ENCODE assay signal across 8 cellular contexts in the genomic region with DNA sequence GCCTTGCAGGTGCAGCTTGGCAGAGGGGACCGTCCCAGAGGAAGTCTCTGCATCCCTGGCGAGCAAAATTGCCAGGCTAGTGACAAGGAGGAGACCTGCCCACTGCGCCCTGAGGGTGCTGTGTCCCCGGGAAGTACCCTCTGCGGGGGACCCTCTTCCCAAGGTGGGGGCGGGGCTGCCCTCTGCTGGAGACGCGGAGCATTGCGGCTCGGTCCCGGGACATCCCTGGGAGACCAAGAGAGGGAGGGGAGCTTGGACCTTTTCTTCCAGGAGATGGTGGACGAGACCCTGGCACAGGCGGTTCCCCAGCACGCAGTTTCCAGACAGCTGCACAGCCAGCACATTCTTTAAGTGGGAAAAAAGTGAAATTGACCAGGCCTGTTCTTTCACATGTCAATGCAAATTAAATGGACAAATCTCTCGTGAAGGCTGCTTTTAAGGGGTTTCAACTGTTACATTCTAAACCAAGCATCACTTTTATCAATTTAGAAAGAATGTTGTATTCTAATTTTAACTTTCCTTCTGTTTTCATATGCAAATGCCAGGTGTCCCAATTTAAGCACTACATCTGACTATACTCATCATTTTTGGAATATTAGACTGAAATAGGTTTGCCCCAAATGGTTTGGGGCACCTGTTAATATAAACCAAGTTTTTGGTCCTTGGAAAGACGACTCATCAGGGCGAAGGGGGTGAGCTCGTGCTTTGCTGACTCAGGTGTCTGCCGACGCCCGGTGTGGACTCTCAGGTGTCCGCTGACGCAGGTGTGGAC.
DNase-seq lines count a peak whose midpoint lies in the region; ATAC-seq and TF ChIP-seq lines count a peak whose summit lies in the region.

No MANE protein-coding gene starts in this region.

- 36 to 38% methylated on average over 23 of the region's 23 CpGs for WGBS in aorta, 2 donors

- H3K27ac ChIP-seq in fibroblast of lung (ENCODE audit: insufficient read depth, low read length) = no peak overlapping the region
- no peak overlapping the region for H3K27ac ChIP-seq in aorta (ENCODE audit: low read depth in 1 of 2, low read length in 2 of 2)

- H3K36me3 ChIP-seq in Loucy (ENCODE audit: insufficient read depth, low read length) (no peaks in the 10 kb centered on the region), fibroblast of lung (ENCODE audit: control insufficient read depth, insufficient read depth, low read length) (no peaks in the 10 kb centered on the region), aorta (ENCODE audit: control insufficient read depth in 1 of 2, insufficient read depth in 2 of 2, low read length in 1 of 2) (no peaks in the 10 kb centered on the region)

- no peak overlapping the region for H3K4me2 ChIP-seq in Loucy (ENCODE audit: low read depth, low read length, poor library complexity, severe bottlenecking)
- no peak overlapping the region for H3K4me2 ChIP-seq in fibroblast of lung (ENCODE audit: extremely low read depth, insufficient read depth, low read length)

- DNase-seq in ELF-1 (ENCODE audit: low read depth, low spot score) = peak; percentile 75
- DNase-seq in activated CD8-positive, alpha-beta memory T cell treated with anti-CD3 and anti-CD28 coated beads, Interleukin-2, amount 50 U/mL, for 1 hour (ENCODE audit: extremely low read depth) = peak; percentile 10
- no peak for DNase-seq in fibroblast of lung (ENCODE audit: low read depth in 2 of 2)
- no peak for DNase-seq in sciatic nerve (ENCODE audit: low spot score)
- no peak for DNase-seq in aorta
- no peak for DNase-seq in GOT3 (lab: John Stamatoyannopoulos, UW)

- ATAC-seq in sciatic nerve (peak; percentile 34), GM19467 (IDR thresholded peaks at IDR 0.05; ENCODE audit: unreplicated experiment) (no peak), aorta (ENCODE audit: low FRiP score) (no peak)

- H3K9ac ChIP-seq in Loucy (ENCODE audit: low read depth, low read length, poor library complexity, severe bottlenecking) = no peak overlapping the region
- no peak overlapping the region for H3K9ac ChIP-seq in fibroblast of lung (ENCODE audit: insufficient read depth, low read length)

- no peaks in the 10 kb centered on the region for H3F3A ChIP-seq in Loucy (ENCODE audit: low read depth)

- no peaks in the 10 kb centered on the region for H3K9me2 ChIP-seq in Loucy (replicated peaks; ENCODE audit: low read depth, low read length)

- peak; percentile 96 for TF ChIP-seq CTCF in Loucy (conservative IDR thresholded peaks at IDR 0.05; ENCODE audit: low read length)
- peak; percentile 61 to 88 for TF ChIP-seq CTCF in fibroblast of lung (conservative IDR thresholded peaks at IDR 0.05 in 1 of 2, IDR thresholded peaks at IDR 0.05 in 1 of 2; ENCODE audit: low read depth in 1 of 2, low read length in 2 of 2)

- H3K79me2 ChIP-seq in Loucy (ENCODE audit: insufficient read depth, low read length) = no peaks in the 10 kb centered on the region
- no peaks in the 10 kb centered on the region for H3K79me2 ChIP-seq in fibroblast of lung (ENCODE audit: control insufficient read depth, insufficient read depth, low read length)

- H2AFZ ChIP-seq in Loucy (ENCODE audit: low read length) (no peak overlapping the region), fibroblast of lung (ENCODE audit: low read length) (no peak overlapping the region)

- H3K4me3 ChIP-seq in Loucy (ENCODE audit: low read length, poor library complexity, severe bottlenecking) (no peak overlapping the region), fibroblast of lung (replicated peaks in 1 of 4; ENCODE audit: control extremely low read depth in 1 of 4, insufficient read depth in 1 of 4, low read depth in 3 of 4, low read length in 4 of 4) (no peak overlapping the region), aorta (ENCODE audit: low read length in 2 of 2) (no peak overlapping the region)

- intact Hi-C loops in sciatic nerve (cut with DNase I) = no loop called here
- intact Hi-C loops in aorta (cut with DNase I) = loop anchor here in 1 of 2 donors (5.0 to 10.0 kb wide), 2 partner anchors 87 to 125 kb away; partner anchors contain the start of gene PROZ

- no peaks in the 10 kb centered on the region for H4K20me1 ChIP-seq in Loucy (ENCODE audit: insufficient read depth, low read length, poor library complexity, severe bottlenecking)
- H4K20me1 ChIP-seq in fibroblast of lung (ENCODE audit: control insufficient read depth, extremely low read depth, insufficient read depth, low read length) = no peaks in the 10 kb centered on the region

- H3K9me3 ChIP-seq in Loucy (ENCODE audit: insufficient read depth, low read depth, low read length) = no peaks in the 10 kb centered on the region
- no peaks in the 10 kb centered on the region for H3K9me3 ChIP-seq in fibroblast of lung (ENCODE audit: control insufficient read depth, insufficient read depth, low read depth, low read length)
- H3K9me3 ChIP-seq in aorta (ENCODE audit: control insufficient read depth, low read length) = no peaks in the 10 kb centered on the region

- H3K27me3 ChIP-seq in Loucy (ENCODE audit: insufficient read depth, low read length, poor library complexity, severe bottlenecking) (no peaks in the 10 kb centered on the region), fibroblast of lung (ENCODE audit: control insufficient read depth, insufficient read depth, low read length) (no peaks in the 10 kb centered on the region), aorta (ENCODE audit: control insufficient read depth in 1 of 2, insufficient read depth in 2 of 2, low read length in 1 of 2) (no peaks in the 10 kb centered on the region)

- H3K4me1 ChIP-seq in Loucy (ENCODE audit: insufficient read depth, low read length, poor library complexity, severe bottlenecking) (no peaks in the 10 kb centered on the region), fibroblast of lung (ENCODE audit: control insufficient read depth, extremely low read depth, insufficient read depth, low read length) (no peaks in the 10 kb centered on the region), aorta (ENCODE audit: control insufficient read depth in 1 of 2, insufficient read depth in 2 of 2, low read length in 2 of 2) (no peaks in the 10 kb centered on the region)

Comparison
In these comparisons a context has a peak if more than half of its experiments do, and no peak if none do; other contexts are left out.
1. DNase-seq: peak in ELF-1 (single experiment) and activated CD8-positive, alpha-beta memory T cell treated with anti-CD3 and anti-CD28 coated beads, Interleukin-2, amount 50 U/mL, for 1 hour (single experiment); none in fibroblast of lung (0 of 2), sciatic nerve (single experiment), aorta (0 of 2) and GOT3 (single experiment).